Comparison of ENCODE assay signal across 28 cellular contexts in the genomic region with DNA sequence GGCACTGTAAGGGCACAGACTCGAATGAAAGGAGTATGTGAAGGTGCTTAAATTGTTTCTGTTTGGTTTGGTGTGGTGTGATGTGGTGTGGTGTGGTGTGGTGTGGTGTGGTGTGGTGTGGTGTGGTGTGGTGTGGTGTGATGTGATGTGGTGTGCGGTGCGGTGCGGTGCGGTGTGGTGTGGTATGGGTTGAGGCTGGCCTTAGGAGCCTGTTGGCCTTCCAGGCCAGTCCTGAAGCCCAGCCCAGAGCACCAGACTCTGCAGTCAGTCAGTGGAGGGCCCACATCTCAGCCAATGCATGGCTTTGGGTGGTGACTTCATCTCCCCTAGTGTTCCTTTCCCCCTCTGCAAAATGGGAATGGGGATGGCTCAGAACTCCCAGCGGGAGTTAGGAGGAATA.
"Had no signal": no experiment of that assay in that cellular context is flagged by ENCODE, and none has a peak within 500 bp of the region (broad histone marks: within the 10 kb centered on the region; RNA-seq: fewer than 3 reads in every experiment).

No MANE protein-coding gene starts in this region.

- H3K27ac ChIP-seq: colonic mucosa, coronary artery, dorsolateral prefrontal cortex, epithelial cell of prostate, esophagus muscularis mucosa, esophagus squamous epithelium, foreskin keratinocyte, gastrocnemius medialis, gastroesophageal sphincter, heart left ventricle, heart right ventricle had no signal

- FAIRE-seq: colon, endometrium, endothelial cell of umbilical vein, frontal cortex had no signal

- H3K9me3 ChIP-seq: colonic mucosa, esophagus muscularis mucosa, esophagus squamous epithelium, gastrocnemius medialis, gastroesophageal sphincter, heart left ventricle, heart right ventricle had no signal

- H3K9me3 Mint-ChIP-seq: dendritic cell treated with granulocyte-macrophage colony-stimulating factor and Interleukin-4, amounts not matched to agents 40 ng/mL and 50 ng/mL, for 4 days had no signal

- H3K27ac Mint-ChIP-seq: dendritic cell treated with granulocyte-macrophage colony-stimulating factor and Interleukin-4, amounts not matched to agents 40 ng/mL and 50 ng/mL, for 4 days; effector memory CD8-positive, alpha-beta T cell; endodermal cell had no signal

- H3K4me1 Mint-ChIP-seq: endodermal cell had no signal

- DNase-seq: colonic mucosa; cortex of kidney; dermis blood vessel endothelial cell; dorsolateral prefrontal cortex; effector CD4-positive, alpha-beta T cell; effector CD8-positive, alpha-beta T cell; effector memory CD4-positive, alpha-beta T cell; effector memory CD8-positive, alpha-beta T cell; endodermal cell; erythroblast; esophagus squamous epithelium; foreskin fibroblast; foreskin keratinocyte; foreskin melanocyte; gastrocnemius medialis; glutamatergic neuron; head of caudate nucleus; heart left ventricle; heart right ventricle had no signal

- H3K27me3 ChIP-seq: colonic mucosa, dorsolateral prefrontal cortex, esophagus muscularis mucosa, gastrocnemius medialis, gastroesophageal sphincter, heart left ventricle, heart right ventricle had no signal

- H3K36me3 ChIP-seq: colonic mucosa, esophagus muscularis mucosa, esophagus squamous epithelium, gastrocnemius medialis, gastroesophageal sphincter, heart left ventricle, heart right ventricle had no signal

- H3K4me1 ChIP-seq: colonic mucosa, esophagus muscularis mucosa, esophagus squamous epithelium, foreskin keratinocyte, gastrocnemius medialis, gastroesophageal sphincter had no signal

- H3K4me3 ChIP-seq: colonic mucosa, coronary artery, dorsolateral prefrontal cortex, esophagus muscularis mucosa, esophagus squamous epithelium, gastrocnemius medialis, gastroesophageal sphincter, heart left ventricle, heart right ventricle had no signal

- H3K4me3 Mint-ChIP-seq: dendritic cell treated with granulocyte-macrophage colony-stimulating factor and Interleukin-4, amounts not matched to agents 40 ng/mL and 50 ng/mL, for 4 days; effector memory CD8-positive, alpha-beta T cell; endodermal cell had no signal
